Comparison of ENCODE assay signal across 12 cellular contexts in the genomic region with DNA sequence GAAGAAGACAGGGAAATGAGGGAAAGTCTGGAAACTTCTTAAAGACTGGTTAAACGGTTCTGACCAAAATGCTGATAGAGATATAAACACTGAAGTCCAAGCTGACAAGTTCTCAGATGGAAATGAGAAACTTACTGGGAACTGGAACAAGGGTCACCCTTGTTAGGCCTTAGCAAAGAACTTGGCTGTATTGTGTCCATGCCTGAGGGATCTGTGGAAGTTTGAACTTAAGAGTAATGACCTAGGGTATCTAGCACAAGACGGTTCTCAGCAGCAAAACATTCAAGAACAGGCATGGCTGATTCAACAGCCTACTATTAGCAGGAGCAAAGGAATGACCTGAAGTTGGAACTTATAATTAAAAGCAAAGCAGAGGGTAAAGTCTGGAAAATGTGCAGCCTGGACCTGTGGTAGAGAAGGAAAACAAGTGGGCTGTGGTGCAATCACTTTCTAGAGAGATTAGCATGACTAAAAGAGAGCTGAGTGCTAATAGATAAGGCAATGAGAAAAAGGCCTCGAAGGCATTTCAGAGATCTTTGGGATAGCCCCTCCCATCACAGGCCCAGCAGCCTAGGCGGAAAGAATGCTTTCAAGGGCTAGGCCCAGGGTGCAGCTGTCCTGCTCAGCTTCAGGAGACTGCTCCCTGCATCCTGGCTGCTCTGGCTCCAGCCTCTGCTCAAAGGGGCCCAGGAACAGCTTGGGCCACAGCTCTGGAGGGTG.
DNase-seq lines count a peak whose midpoint lies in the region; ATAC-seq and TF ChIP-seq lines count a peak whose summit lies in the region.
"Had no signal": no experiment of that assay in that cellular context is flagged by ENCODE, and none has a peak within 500 bp of the region (broad histone marks: within the 10 kb centered on the region; RNA-seq: fewer than 3 reads in every experiment).

No MANE protein-coding gene starts in this region.

- peaks cover 34% of the 10 kb centered on the region for H3K4me1 Mint-ChIP-seq in HFFc6 (ENCODE audit: low read depth)

- WGBS in iPS DF 6.9 (ENCODE audit: insufficient coverage, insufficient read length): no CpG with 5 or more reads among the region's 4 CpGs
- WGBS in sigmoid colon, 2 donors: 82 to 83% methylated on average over 4 of the region's 4 CpGs

- H3K36me3 ChIP-seq in adipocyte (ENCODE audit: control insufficient read depth, insufficient read depth, low read length, severe bottlenecking) (peaks cover 8% of the 10 kb centered on the region), iPS DF 6.9 (ENCODE audit: control insufficient read depth, insufficient read depth, low read length) (no peaks in the 10 kb centered on the region), sigmoid colon (no peaks in the 10 kb centered on the region)

- DNase-seq in HFFc6: peak; percentile 1
- no peak for DNase-seq in adipocyte (ENCODE audit: low read depth)
- DNase-seq in iPS DF 6.9 (ENCODE audit: low read depth, low spot score): peak; percentile 25
- DNase-seq in retinal pigment epithelial cell (ENCODE audit: low read depth): peak; percentile 14
- DNase-seq in head of caudate nucleus: no peak
- no peak for DNase-seq in kidney tubule cell (ENCODE audit: low spot score)
- no peak for DNase-seq in sigmoid colon
- DNase-seq: activated CD4-positive, CD25-positive, alpha-beta regulatory T cell treated with anti-CD3 and anti-CD28 coated beads, Interleukin-2, amount 50 U/mL, for 72 hours; CD8-positive, alpha-beta T cell; NCI-H524 treated with DMSO at 0.1 percent for 48 hours had no signal

- H3K9me3 ChIP-seq in adipocyte (ENCODE audit: control insufficient read depth, low read length) (no peaks in the 10 kb centered on the region), iPS DF 6.9 (ENCODE audit: control insufficient read depth, insufficient read depth, low read length) (no peaks in the 10 kb centered on the region), sigmoid colon (no peaks in the 10 kb centered on the region)

- H3K27ac ChIP-seq in iPS DF 6.9 (ENCODE audit: low read length) (no peak overlapping the region), sigmoid colon (no peak overlapping the region)

- H3K4me1 ChIP-seq in adipocyte (ENCODE audit: control insufficient read depth, insufficient read depth, low read length) (peaks cover 17% of the 10 kb centered on the region), iPS DF 6.9 (ENCODE audit: control insufficient read depth, insufficient read depth, low read length) (no peaks in the 10 kb centered on the region), sigmoid colon (peaks cover 0 to 17% (median 2%) of the 10 kb centered on the region in 4 donors)

- peaks cover 2% of the 10 kb centered on the region for H3K27me3 Mint-ChIP-seq in HFFc6 (ENCODE audit: insufficient read depth)

- H3K9ac ChIP-seq in adipocyte (ENCODE audit: low read length): no peak overlapping the region

- no peak for TF ChIP-seq POLR2A in sigmoid colon (IDR thresholded peaks at IDR 0.05)

- peaks cover 51% of the 10 kb centered on the region for H3K36me3 Mint-ChIP-seq in HFFc6 (ENCODE audit: low read depth)

- no peak for TF ChIP-seq CTCF in HFFc6 (IDR thresholded peaks at IDR 0.05)
- TF ChIP-seq CTCF in retinal pigment epithelial cell (conservative IDR thresholded peaks at IDR 0.05; ENCODE audit: low read depth, low read length): no peak
- TF ChIP-seq CTCF in sigmoid colon (IDR thresholded peaks at IDR 0.05): no peak

- no peak overlapping the region; the same call in 1 of the 2 replicates for H3K27ac Mint-ChIP-seq in HFFc6
- H3K27ac Mint-ChIP-seq: CD8-positive, alpha-beta T cell had no signal

- TF ChIP-seq EP300 in sigmoid colon (IDR thresholded peaks at IDR 0.05): no peak

- peaks cover 9% of the 10 kb centered on the region; the same call in 1 of the 2 replicates for H3K9me3 Mint-ChIP-seq in HFFc6
- H3K9me3 Mint-ChIP-seq: CD8-positive, alpha-beta T cell; neural crest cell had no signal

- H3K27me3 ChIP-seq in adipocyte (replicated peaks; ENCODE audit: control insufficient read depth, insufficient read depth, low read length) (no peaks in the 10 kb centered on the region), iPS DF 6.9 (ENCODE audit: control insufficient read depth, insufficient read depth, low read length) (no peaks in the 10 kb centered on the region), sigmoid colon (no peaks in the 10 kb centered on the region)

- no peak for ATAC-seq in HG02885 (IDR thresholded peaks at IDR 0.05; ENCODE audit: poor library complexity, unreplicated experiment)
- ATAC-seq: CD8-positive, alpha-beta T cell had no signal

- peak overlapping the region; percentile 32 for H3K4me3 ChIP-seq in adipocyte (ENCODE audit: low read length)
- H3K4me3 ChIP-seq in iPS DF 6.9 (ENCODE audit: low read length): no peak overlapping the region
- H3K4me3 ChIP-seq in retinal pigment epithelial cell (ENCODE audit: low read length): no peak overlapping the region
- no peak overlapping the region for H3K4me3 ChIP-seq in sigmoid colon

- no peak overlapping the region for H3K4me3 Mint-ChIP-seq in HFFc6
- H3K4me3 Mint-ChIP-seq: CD8-positive, alpha-beta T cell; neural crest cell had no signal

- intact Hi-C loops in head of caudate nucleus (cut with DNase I): no loop called here
- intact Hi-C loops in sigmoid colon (cut with DNase I): no loop called here

Comparison
In these comparisons a context has a peak if more than half of its experiments do, and no peak if none do; other contexts are left out.
1. DNase-seq: peak in HFFc6 (single experiment), iPS DF 6.9 (single experiment) and retinal pigment epithelial cell (single experiment); none in adipocyte (single experiment), head of caudate nucleus (0 of 42), kidney tubule cell (single experiment) and sigmoid colon (single experiment).